Comparison of ENCODE assay signal across 17 cellular contexts in the genomic region with DNA sequence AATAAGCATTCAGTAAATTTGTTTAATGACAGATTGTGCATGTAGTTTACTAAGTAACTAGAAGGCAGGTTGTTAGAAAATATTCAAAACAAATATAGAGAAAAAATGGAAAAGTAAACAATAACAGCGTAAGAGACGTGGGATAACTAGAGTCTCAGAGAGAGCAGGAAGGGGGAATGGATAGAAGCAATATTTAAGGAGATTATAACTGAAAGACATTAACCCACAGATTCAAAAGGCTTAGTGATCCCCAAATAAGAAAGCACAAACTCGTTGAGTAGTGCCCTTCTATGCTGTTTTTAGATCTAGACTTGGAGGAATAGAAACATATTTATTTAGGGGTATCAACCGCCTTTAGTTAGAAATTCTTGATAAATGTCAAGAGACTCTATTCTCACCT.
"Had no signal": no experiment of that assay in that cellular context is flagged by ENCODE, and none has a peak within 500 bp of the region (broad histone marks: within the 10 kb centered on the region; RNA-seq: fewer than 3 reads in every experiment).

No MANE protein-coding gene starts in this region.

- H3K36me3 ChIP-seq: stomach, suprapubic skin, thoracic aorta, thyroid gland, tibial artery, tibial nerve, transverse colon, upper lobe of left lung, upper lobe of right lung, uterus, vagina had no signal

- H3K4me3 ChIP-seq: stomach, suprapubic skin, testis, thoracic aorta, thyroid gland, tibial artery, tibial nerve, transverse colon, upper lobe of left lung, upper lobe of right lung, uterus, vagina had no signal

- H3K4me1 ChIP-seq: suprapubic skin, testis, thyroid gland, transverse colon, upper lobe of left lung, upper lobe of right lung, uterus had no signal

- H3K9me3 ChIP-seq: suprapubic skin, testis, thoracic aorta, thyroid gland, upper lobe of right lung, vagina had no signal

- ATAC-seq: stimulated activated effector memory CD8-positive, alpha-beta T cell treated with anti-CD3 and anti-CD28 coated beads, Interleukin-12 subunit alpha, Interleukin-12 subunit beta, amount 100 ng/mL, for 72 hours; stimulated activated memory B cell treated with anti-CD40 and anti-IgM and Interleukin-4, amounts not matched to agents 10 μg/mL and 1 μg/mL and 100 μg/mL, for 72 hours; stimulated activated naive B cell treated with anti-CD40 and anti-IgM and Interleukin-4, amounts not matched to agents 10 μg/mL and 1 μg/mL and 100 μg/mL, for 72 hours; stimulated activated naive CD8-positive, alpha-beta T cell treated with anti-CD3 and anti-CD28 coated beads, Interleukin-15, amount 100 ng/mL, for 72 hours; stimulated activated naive CD8-positive, alpha-beta T cell treated with anti-CD3 and anti-CD28 coated beads, Interleukin-15, Interleukin-2, amounts not matched to agents 100 U/mL and 50 U/mL, for 24 hours; upper lobe of right lung had no signal

- H3K27ac ChIP-seq: stomach, suprapubic skin, testis, thoracic aorta, thyroid gland, tibial artery, tibial nerve, transverse colon, upper lobe of left lung, upper lobe of right lung, uterus, vagina had no signal
